In the genomic region with DNA sequence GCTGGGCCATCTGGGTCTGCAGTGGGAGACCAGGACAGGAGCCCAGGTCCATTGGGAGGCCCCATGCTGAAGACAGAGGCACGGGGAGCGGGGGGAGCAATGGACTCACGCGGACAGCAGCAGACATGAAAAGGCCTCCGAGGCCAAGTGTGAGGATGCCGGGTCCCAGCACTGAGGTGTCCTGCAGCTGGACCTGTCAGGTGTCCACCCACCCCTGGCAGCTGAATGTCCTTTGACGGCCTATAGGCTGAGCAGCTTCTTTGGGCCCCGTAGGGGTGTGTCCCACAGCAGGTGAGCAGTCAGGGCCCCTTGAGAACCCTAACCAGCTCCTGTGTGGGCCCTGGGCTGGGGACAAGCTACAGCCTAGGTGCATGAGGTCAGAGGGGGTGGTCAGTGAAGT, we compare ENCODE assay signal across 8 cellular contexts. TPM values are rescaled to one million over a fixed set of nuclear protein-coding genes. Genes with fewer than 3 reads are reported as not detected.
A peak's percentile ranks its signal among the peaks of the same experiment; 100 is the strongest.
DNase-seq lines count a peak whose midpoint lies in the region; ATAC-seq lines count a peak whose summit lies in the region.
"Not testable (repeated sequence)": the region's sequence is repeated elsewhere in the genome, so short reads cannot be mapped to it uniquely, and the experiment has no call there.
"Had no signal": no experiment of that assay in that cellular context is flagged by ENCODE, and none has a peak within 500 bp of the region (broad histone marks: within the 10 kb centered on the region; RNA-seq: fewer than 3 reads in every experiment).

No MANE protein-coding gene starts in this region.

- H3K9ac ChIP-seq in Karpas-422 (ENCODE audit: low read length), result not testable (repeated sequence)

- H3K4me3 ChIP-seq in Karpas-422 (ENCODE audit: low read length); right cardiac atrium (ENCODE audit: low read length): not testable (repeated sequence)

- WGBS in right cardiac atrium, result 83% methylated on average over 5 of the region's 8 CpGs

- not testable (repeated sequence) for H2AFZ ChIP-seq in Karpas-422 (ENCODE audit: low read length)

- intact Hi-C loops in cardiac septum (cut with DNase I), result not testable (repeated sequence)
- intact Hi-C loops in right cardiac atrium (cut with DNase I), result loop anchor here in 2 of 4 donors (5.0 to 10.0 kb wide), 2 partner anchors 89 to 91 kb away; a partner anchor contains a TSS

- H3K4me3 Mint-ChIP-seq in natural killer cell treated with Interleukin-12 subunit alpha and Interleukin-12 subunit beta and Interleukin-15 and Interleukin-18, amount 100 ng/mL, for 72 hours, result not testable (repeated sequence)

- not testable (repeated sequence) for H3K36me3 Mint-ChIP-seq in natural killer cell treated with Interleukin-12 subunit alpha and Interleukin-12 subunit beta and Interleukin-15 and Interleukin-18, amount 100 ng/mL, for 72 hours

- H3K4me1 ChIP-seq in Karpas-422 (ENCODE audit: low read length); right cardiac atrium (ENCODE audit: control insufficient read depth, insufficient read depth, low read length): not testable (repeated sequence)

- H3K9me3 ChIP-seq in Karpas-422 (ENCODE audit: low read length); right cardiac atrium (ENCODE audit: control insufficient read depth, low read length): not testable (repeated sequence)

- not testable (repeated sequence) for H4K20me1 ChIP-seq in Karpas-422 (ENCODE audit: insufficient read depth, low read depth, low read length)

- peaks cover 10 to 13% of the 10 kb centered on the region in 2 donors for H3K27me3 Mint-ChIP-seq in natural killer cell treated with Interleukin-12 subunit alpha and Interleukin-12 subunit beta and Interleukin-15 and Interleukin-18, amount 100 ng/mL, for 72 hours

- H3K9me3 Mint-ChIP-seq in natural killer cell treated with Interleukin-12 subunit alpha and Interleukin-12 subunit beta and Interleukin-15 and Interleukin-18, amount 100 ng/mL, for 72 hours, result not testable (repeated sequence)

- not testable (repeated sequence) for H3K79me2 ChIP-seq in Karpas-422 (ENCODE audit: low read length)

- ATAC-seq in right cardiac atrium; natural killer cell treated with Interleukin-12 subunit alpha and Interleukin-12 subunit beta and Interleukin-15 and Interleukin-18, amount 100 ng/mL, for 72 hours: not testable (repeated sequence)

- not testable (repeated sequence) for H3K27ac ChIP-seq in Karpas-422 (ENCODE audit: low read length); right cardiac atrium (ENCODE audit: low read length)

- DNase-seq in Karpas-422 (peak; percentile 27), RPMI8226 (peak; percentile 1), cardiac septum (ENCODE audit: low spot score) (peak; percentile 55), right cardiac atrium (peak in 2 of 3 donors; percentile 12 to 32), mesenteric fat pad (ENCODE audit: low spot score) (peak; percentile 89)
- peak; percentile 49 for DNase-seq in activated CD8-positive, alpha-beta memory T cell treated with anti-CD3 and anti-CD28 coated beads, Interleukin-2, amount 50 U/mL, for 48 hours
- DNase-seq in natural killer cell treated with Interleukin-12 subunit alpha and Interleukin-12 subunit beta and Interleukin-15 and Interleukin-18, amount 100 ng/mL, for 72 hours (ENCODE audit: low spot score), result peak; percentile 31

- not testable (repeated sequence) for H3K27ac Mint-ChIP-seq in natural killer cell treated with Interleukin-12 subunit alpha and Interleukin-12 subunit beta and Interleukin-15 and Interleukin-18, amount 100 ng/mL, for 72 hours

- H3K9me2 ChIP-seq in Karpas-422 (replicated peaks; ENCODE audit: insufficient read depth, low read length), result not testable (repeated sequence)

- not testable (repeated sequence) for H3K4me1 Mint-ChIP-seq in natural killer cell treated with Interleukin-12 subunit alpha and Interleukin-12 subunit beta and Interleukin-15 and Interleukin-18, amount 100 ng/mL, for 72 hours (ENCODE audit: low read depth in 2 of 2)

- H3K36me3 ChIP-seq in Karpas-422 (ENCODE audit: insufficient read depth, low read length), result not testable (repeated sequence)

- H3K27me3 ChIP-seq in Karpas-422 (ENCODE audit: low read length); right cardiac atrium (ENCODE audit: control insufficient read depth, insufficient read depth): not testable (repeated sequence)

- not testable (repeated sequence) for H3K4me2 ChIP-seq in Karpas-422 (ENCODE audit: low read depth, low read length, poor library complexity, severe bottlenecking)

RNA-seq across cellular contexts. Expression of a gene that starts 3.1 kb away (rescaled TPM):
- total RNA-seq in Karpas-422 (2014; rRNA removed; shearing (Covaris generic); ENCODE audit: low replicate concordance), result 1.6 and 1.8 TPM in 2 replicates
- 7.3 TPM for total RNA-seq in cardiac septum
- 10 to 100 TPM; 15.8 to 30.1 (median 22.7) TPM for total RNA-seq in right cardiac atrium
- polyA plus RNA-seq in right cardiac atrium, result 12.2 TPM
- 5.4 TPM for total RNA-seq in mesenteric fat pad
- under 1 TPM in 1 of 2 donors, not detected in 1; 0.05 TPM for total RNA-seq in natural killer cell treated with Interleukin-12 subunit alpha and Interleukin-12 subunit beta and Interleukin-15 and Interleukin-18, amount 100 ng/mL, for 72 hours
- total RNA-seq: B cell had no signal

Comparison
In these comparisons a context has a peak if more than half of its experiments do, and no peak if none do; other contexts are left out.
1. DNase-seq: peak in every context shown above with its lines; median percentile 89 in mesenteric fat pad; 55 in cardiac septum; 49 in activated CD8-positive, alpha-beta memory T cell treated with anti-CD3 and anti-CD28 coated beads, Interleukin-2, amount 50 U/mL, for 48 hours; 31 in natural killer cell treated with Interleukin-12 subunit alpha and Interleukin-12 subunit beta and Interleukin-15 and Interleukin-18, amount 100 ng/mL, for 72 hours; 27 in Karpas-422; 22 in right cardiac atrium; 1 in RPMI8226.